In genomic region chr5:56429110-56429561, GRCh38 we compare ENCODE assay signal across 15 cellular contexts.
DNase-seq lines count a peak whose midpoint lies in the region; TF ChIP-seq lines count a peak whose summit lies in the region.
"Had no signal": no experiment of that assay in that cellular context is flagged by ENCODE, and none has a peak within 500 bp of the region (broad histone marks: within the 10 kb centered on the region; RNA-seq: fewer than 3 reads in every experiment).

No MANE protein-coding gene starts in this region.

- H3K4ac ChIP-seq in neuronal stem cell (ENCODE audit: low read length): no peak overlapping the region

- TF ChIP-seq CTCF in glutamatergic neuron (IDR thresholded peaks at IDR 0.05; ENCODE audit: partially characterized antibody, unreplicated experiment): no peak

- no peak overlapping the region for H3K4me3 Mint-ChIP-seq in glutamatergic neuron (ENCODE audit: unreplicated experiment)
- H3K4me3 Mint-ChIP-seq: neural progenitor cell; stimulated activated naive B cell treated with anti-CD40 and anti-IgM and Interleukin-4, amounts not matched to agents 10 μg/mL and 1 μg/mL and 100 μg/mL, for 72 hours had no signal

- no peaks in the 10 kb centered on the region for H3K4me1 ChIP-seq in neuronal stem cell (ENCODE audit: control insufficient read depth in 2 of 2, insufficient read depth in 1 of 2, low read depth in 1 of 2, low read length in 2 of 2)
- H3K4me1 ChIP-seq: neural progenitor cell had no signal

- peaks cover 5% of the 10 kb centered on the region for H3K9me3 Mint-ChIP-seq in glutamatergic neuron (ENCODE audit: unreplicated experiment)

- H2AK5ac ChIP-seq in neuronal stem cell (ENCODE audit: low read depth, low read length): no peak overlapping the region

- H3K14ac ChIP-seq in neuronal stem cell (ENCODE audit: low read length): no peak overlapping the region

- H3K27me3 ChIP-seq in neuronal stem cell (ENCODE audit: control insufficient read depth in 3 of 3, insufficient read depth in 3 of 3, low read depth in 1 of 3, low read length in 3 of 3): no peaks in the 10 kb centered on the region
- H3K27me3 ChIP-seq: neural progenitor cell had no signal

- no peak overlapping the region for H3K27ac ChIP-seq in neuronal stem cell (replicated peaks; ENCODE audit: low read length)
- H3K27ac ChIP-seq: neural progenitor cell, WERI-Rb-1 had no signal

- H2AFZ ChIP-seq in neuronal stem cell (ENCODE audit: low read length): no peak overlapping the region
- H2AFZ ChIP-seq: neural progenitor cell had no signal

- H3K36me3 ChIP-seq in neuronal stem cell (replicated peaks in 1 of 2; ENCODE audit: control insufficient read depth in 2 of 2, insufficient read depth in 2 of 2, low read length in 2 of 2): no peaks in the 10 kb centered on the region
- H3K36me3 ChIP-seq: neural progenitor cell, WERI-Rb-1 had no signal

- WGBS in neuronal stem cell (ENCODE audit: extremely low coverage in 2 of 2, insufficient read length in 2 of 2, insufficient replicate concordance in 1 of 2), 2 donors: no CpG with 5 or more reads among the region's 6 CpGs

- no peaks in the 10 kb centered on the region for H3K79me1 ChIP-seq in neuronal stem cell (ENCODE audit: low read depth, low read length)

- no peak overlapping the region for H3K9ac ChIP-seq in neuronal stem cell (ENCODE audit: low read depth, low read length, poor library complexity)
- H3K9ac ChIP-seq: neural progenitor cell had no signal

- peak overlapping the region; percentile 39 for H3K18ac ChIP-seq in neuronal stem cell (ENCODE audit: low read length)

- peaks cover 16% of the 10 kb centered on the region for H3K4me1 Mint-ChIP-seq in glutamatergic neuron (ENCODE audit: low read depth, unreplicated experiment)
- H3K4me1 Mint-ChIP-seq: neural progenitor cell had no signal

- peaks cover 2% of the 10 kb centered on the region for H3K27me3 Mint-ChIP-seq in glutamatergic neuron (ENCODE audit: unreplicated experiment)
- H3K27me3 Mint-ChIP-seq: stimulated activated naive B cell treated with anti-CD40 and anti-IgM and Interleukin-4, amounts not matched to agents 10 μg/mL and 1 μg/mL and 100 μg/mL, for 72 hours had no signal

- H3K4me3 ChIP-seq in neuronal stem cell (ENCODE audit: low read length in 2 of 2): no peak overlapping the region
- H3K4me3 ChIP-seq: lung, neural progenitor cell had no signal

- no peak overlapping the region for H2BK15ac ChIP-seq in neuronal stem cell (ENCODE audit: low read length)

- no peak overlapping the region for H3K27ac Mint-ChIP-seq in glutamatergic neuron (ENCODE audit: unreplicated experiment)
- H3K27ac Mint-ChIP-seq: neural progenitor cell; stimulated activated naive B cell treated with anti-CD40 and anti-IgM and Interleukin-4, amounts not matched to agents 10 μg/mL and 1 μg/mL and 100 μg/mL, for 72 hours had no signal

- H4K8ac ChIP-seq in neuronal stem cell (ENCODE audit: low read depth, low read length): no peak overlapping the region

- no peak overlapping the region for H3K4me2 ChIP-seq in neuronal stem cell (ENCODE audit: insufficient read depth, low read length, poor library complexity, severe bottlenecking)
- H3K4me2 ChIP-seq: neural progenitor cell had no signal

- no peak overlapping the region for H2BK5ac ChIP-seq in neuronal stem cell (ENCODE audit: low read length)

- H2BK12ac ChIP-seq in neuronal stem cell (ENCODE audit: low read length): no peak overlapping the region

- no peak overlapping the region for H2BK120ac ChIP-seq in neuronal stem cell (ENCODE audit: low read depth, low read length)

- peaks cover 0 to 2% of the 10 kb centered on the region in 2 donors for H3K9me3 ChIP-seq in neuronal stem cell (replicated peaks in 1 of 2; ENCODE audit: control insufficient read depth in 2 of 2, insufficient read depth in 1 of 2, low read depth in 1 of 2, low read length in 2 of 2)

- H3K23ac ChIP-seq in neuronal stem cell (ENCODE audit: low read depth, low read length, poor library complexity): no peak overlapping the region

- DNase-seq in HT-29 (ENCODE audit: low spot score) (peak; percentile 85), NCI-H82 treated with DMSO at 0.1 percent for 48 hours (lab: John Stamatoyannopoulos, UW; ENCODE audit: unreplicated experiment) (peak; percentile 6), glutamatergic neuron (peak; percentile 68), neuronal stem cell (ENCODE audit: low spot score) (no peak), T-helper 1 cell (no peak), NCI-H187 (lab: John Stamatoyannopoulos, UW) (no peak)
- DNase-seq in activated CD4-positive, alpha-beta T cell treated with anti-CD3 and anti-CD28 coated beads, Interleukin-2, amount 50 U/mL, for 1 hour: no peak
- no peak for DNase-seq in activated CD8-positive, alpha-beta memory T cell treated with anti-CD3 and anti-CD28 coated beads, Interleukin-2, amount 50 U/mL, for 48 hours
- DNase-seq: AML-193; aorta; MV-4-11; stimulated activated naive B cell treated with anti-CD40 and anti-IgM and Interleukin-4, amounts not matched to agents 10 μg/mL and 1 μg/mL and 100 μg/mL, for 72 hours; WERI-Rb-1 had no signal

- H3K36me3 Mint-ChIP-seq in glutamatergic neuron (ENCODE audit: unreplicated experiment): peaks cover 19% of the 10 kb centered on the region
- H3K36me3 Mint-ChIP-seq: neural progenitor cell; stimulated activated naive B cell treated with anti-CD40 and anti-IgM and Interleukin-4, amounts not matched to agents 10 μg/mL and 1 μg/mL and 100 μg/mL, for 72 hours had no signal

- no peak overlapping the region for H4K91ac ChIP-seq in neuronal stem cell (ENCODE audit: low read depth, low read length, poor library complexity)

Comparison
In these comparisons a context has a peak if more than half of its experiments do, and no peak if none do; other contexts are left out.
1. DNase-seq: peak in HT-29 (single experiment), NCI-H82 treated with DMSO at 0.1 percent for 48 hours (single experiment) and glutamatergic neuron (single experiment); none in neuronal stem cell (single experiment), T-helper 1 cell (0 of 5), NCI-H187 (0 of 2), activated CD4-positive, alpha-beta T cell treated with anti-CD3 and anti-CD28 coated beads, Interleukin-2, amount 50 U/mL, for 1 hour (single experiment) and activated CD8-positive, alpha-beta memory T cell treated with anti-CD3 and anti-CD28 coated beads, Interleukin-2, amount 50 U/mL, for 48 hours (single experiment).